In genomic region chr17:45086865-45087495, GRCh38 we compare ENCODE assay signal across 1 cellular context.
TF ChIP-seq lines count a peak whose summit lies in the region.

No MANE protein-coding gene starts in this region.

TF ChIP-seq in IMR-90, 13 proteins besides CTCF, POLR2A, EP300 and RAD21:
- TF ChIP-seq RCOR1 (IDR thresholded peaks at IDR 0.05; ENCODE audit: insufficient replicate concordance, low read length) = no peak
- no peak for TF ChIP-seq BHLHE40 (IDR thresholded peaks at IDR 0.05; ENCODE audit: low read depth, low read length)
- no peak for TF ChIP-seq CHD1 (IDR thresholded peaks at IDR 0.05; ENCODE audit: low read depth, low read length)
- TF ChIP-seq SMC3 (IDR thresholded peaks at IDR 0.05; ENCODE audit: low read depth, low read length) = no peak
- TF ChIP-seq MAFK (IDR thresholded peaks at IDR 0.05; ENCODE audit: low read depth, low read length) = no peak
- no peak for TF ChIP-seq MAZ (IDR thresholded peaks at IDR 0.05; ENCODE audit: borderline replicate concordance, low read depth, low read length)
